1 cellular context compared by ENCODE assay signal in the genomic region with DNA sequence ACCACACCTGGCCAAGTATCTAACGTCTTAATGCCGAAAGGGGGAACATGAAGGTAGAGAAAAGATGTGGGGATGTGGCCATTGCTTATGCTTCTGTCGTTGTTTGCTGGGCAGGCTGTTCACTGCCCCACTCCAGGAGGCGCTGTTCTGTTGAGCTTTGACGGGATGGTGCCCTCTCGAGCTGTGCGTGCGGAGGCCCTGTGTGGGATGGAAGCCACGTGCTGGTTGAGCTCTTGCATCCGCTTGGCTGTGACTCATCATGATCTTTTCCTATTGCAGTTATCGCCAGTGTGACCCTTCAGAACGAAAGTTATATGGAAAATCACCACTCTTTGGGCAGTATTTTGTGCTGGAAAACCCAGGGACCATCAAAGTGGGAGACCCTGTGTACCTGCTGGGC.
TF ChIP-seq lines count a peak whose summit lies in the region.

No MANE protein-coding gene starts in this region.

TF ChIP-seq in GM12878, 131 proteins besides CTCF, POLR2A, EP300 and RAD21 (continued from another document):
- TF ChIP-seq JUND (IDR thresholded peaks at IDR 0.05; ENCODE audit: low read depth, low read length) (no peak), SRF (IDR thresholded peaks at IDR 0.05; ENCODE audit: low read depth in 2 of 2, low read length in 2 of 2) (no peak), CHD2 (IDR thresholded peaks at IDR 0.05; ENCODE audit: borderline replicate concordance, low read depth, low read length) (no peak), NFIC (IDR thresholded peaks at IDR 0.05; ENCODE audit: low read depth, low read length) (no peak), POLR2AphosphoS5 (IDR thresholded peaks at IDR 0.05; ENCODE audit: low read length) (no peak), KAT2A (conservative IDR thresholded peaks at IDR 0.05; ENCODE audit: control insufficient read depth, low read depth, low read length) (no peak), FOXM1 (IDR thresholded peaks at IDR 0.05; ENCODE audit: low read depth, low read length) (no peak), RFX5 (IDR thresholded peaks at IDR 0.05; ENCODE audit: low read depth, low read length) (no peak), IKZF2 (IDR thresholded peaks at IDR 0.05) (no peak)
- TF ChIP-seq, protein P1, sequence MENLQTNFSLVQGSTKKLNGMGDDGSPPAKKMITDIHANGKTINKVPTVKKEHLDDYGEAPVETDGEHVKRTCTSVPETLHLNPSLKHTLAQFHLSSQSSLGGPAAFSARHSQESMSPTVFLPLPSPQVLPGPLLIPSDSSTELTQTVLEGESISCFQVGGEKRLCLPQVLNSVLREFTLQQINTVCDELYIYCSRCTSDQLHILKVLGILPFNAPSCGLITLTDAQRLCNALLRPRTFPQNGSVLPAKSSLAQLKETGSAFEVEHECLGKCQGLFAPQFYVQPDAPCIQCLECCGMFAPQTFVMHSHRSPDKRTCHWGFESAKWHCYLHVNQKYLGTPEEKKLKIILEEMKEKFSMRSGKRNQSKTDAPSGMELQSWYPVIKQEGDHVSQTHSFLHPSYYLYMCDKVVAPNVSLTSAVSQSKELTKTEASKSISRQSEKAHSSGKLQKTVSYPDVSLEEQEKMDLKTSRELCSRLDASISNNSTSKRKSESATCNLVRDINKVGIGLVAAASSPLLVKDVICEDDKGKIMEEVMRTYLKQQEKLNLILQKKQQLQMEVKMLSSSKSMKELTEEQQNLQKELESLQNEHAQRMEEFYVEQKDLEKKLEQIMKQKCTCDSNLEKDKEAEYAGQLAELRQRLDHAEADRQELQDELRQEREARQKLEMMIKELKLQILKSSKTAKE (IDR thresholded peaks at IDR 0.05; ENCODE audit: low read depth, poor library complexity, severe bottlenecking), result no peak
- TF ChIP-seq, protein P2, sequence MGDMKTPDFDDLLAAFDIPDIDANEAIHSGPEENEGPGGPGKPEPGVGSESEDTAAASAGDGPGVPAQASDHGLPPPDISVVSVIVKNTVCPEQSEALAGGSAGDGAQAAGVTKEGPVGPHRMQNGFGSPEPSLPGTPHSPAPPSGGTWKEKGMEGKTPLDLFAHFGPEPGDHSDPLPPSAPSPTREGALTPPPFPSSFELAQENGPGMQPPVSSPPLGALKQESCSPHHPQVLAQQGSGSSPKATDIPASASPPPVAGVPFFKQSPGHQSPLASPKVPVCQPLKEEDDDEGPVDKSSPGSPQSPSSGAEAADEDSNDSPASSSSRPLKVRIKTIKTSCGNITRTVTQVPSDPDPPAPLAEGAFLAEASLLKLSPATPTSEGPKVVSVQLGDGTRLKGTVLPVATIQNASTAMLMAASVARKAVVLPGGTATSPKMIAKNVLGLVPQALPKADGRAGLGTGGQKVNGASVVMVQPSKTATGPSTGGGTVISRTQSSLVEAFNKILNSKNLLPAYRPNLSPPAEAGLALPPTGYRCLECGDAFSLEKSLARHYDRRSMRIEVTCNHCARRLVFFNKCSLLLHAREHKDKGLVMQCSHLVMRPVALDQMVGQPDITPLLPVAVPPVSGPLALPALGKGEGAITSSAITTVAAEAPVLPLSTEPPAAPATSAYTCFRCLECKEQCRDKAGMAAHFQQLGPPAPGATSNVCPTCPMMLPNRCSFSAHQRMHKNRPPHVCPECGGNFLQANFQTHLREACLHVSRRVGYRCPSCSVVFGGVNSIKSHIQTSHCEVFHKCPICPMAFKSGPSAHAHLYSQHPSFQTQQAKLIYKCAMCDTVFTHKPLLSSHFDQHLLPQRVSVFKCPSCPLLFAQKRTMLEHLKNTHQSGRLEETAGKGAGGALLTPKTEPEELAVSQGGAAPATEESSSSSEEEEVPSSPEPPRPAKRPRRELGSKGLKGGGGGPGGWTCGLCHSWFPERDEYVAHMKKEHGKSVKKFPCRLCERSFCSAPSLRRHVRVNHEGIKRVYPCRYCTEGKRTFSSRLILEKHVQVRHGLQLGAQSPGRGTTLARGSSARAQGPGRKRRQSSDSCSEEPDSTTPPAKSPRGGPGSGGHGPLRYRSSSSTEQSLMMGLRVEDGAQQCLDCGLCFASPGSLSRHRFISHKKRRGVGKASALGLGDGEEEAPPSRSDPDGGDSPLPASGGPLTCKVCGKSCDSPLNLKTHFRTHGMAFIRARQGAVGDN (IDR thresholded peaks at IDR 0.05), result no peak
